In genomic region chr17:17417718-17418151, GRCh38 we compare ENCODE assay signal across 1 cellular context.
TF ChIP-seq lines count a peak whose summit lies in the region.

No MANE protein-coding gene starts in this region.

TF ChIP-seq in HepG2, 621 proteins besides CTCF, POLR2A, EP300 and RAD21 (continued from another document):
- no peak for TF ChIP-seq MIER3 (CRISPR knock-in tag; IDR thresholded peaks at IDR 0.05; ENCODE audit: borderline replicate concordance)
- no peak for TF ChIP-seq TARDBP (CRISPR knock-in tag; IDR thresholded peaks at IDR 0.05)
- no peak for TF ChIP-seq SOX6 (IDR thresholded peaks at IDR 0.05)
- peak; percentile 35; the same call in 1 of the 2 replicates for TF ChIP-seq SOX6 (CRISPR knock-in tag; IDR thresholded peaks at IDR 0.05)
- TF ChIP-seq SIN3B (IDR thresholded peaks at IDR 0.05; ENCODE audit: low read length) = no peak
